ENCODE assay signal across 9 cellular contexts in the genomic region with DNA sequence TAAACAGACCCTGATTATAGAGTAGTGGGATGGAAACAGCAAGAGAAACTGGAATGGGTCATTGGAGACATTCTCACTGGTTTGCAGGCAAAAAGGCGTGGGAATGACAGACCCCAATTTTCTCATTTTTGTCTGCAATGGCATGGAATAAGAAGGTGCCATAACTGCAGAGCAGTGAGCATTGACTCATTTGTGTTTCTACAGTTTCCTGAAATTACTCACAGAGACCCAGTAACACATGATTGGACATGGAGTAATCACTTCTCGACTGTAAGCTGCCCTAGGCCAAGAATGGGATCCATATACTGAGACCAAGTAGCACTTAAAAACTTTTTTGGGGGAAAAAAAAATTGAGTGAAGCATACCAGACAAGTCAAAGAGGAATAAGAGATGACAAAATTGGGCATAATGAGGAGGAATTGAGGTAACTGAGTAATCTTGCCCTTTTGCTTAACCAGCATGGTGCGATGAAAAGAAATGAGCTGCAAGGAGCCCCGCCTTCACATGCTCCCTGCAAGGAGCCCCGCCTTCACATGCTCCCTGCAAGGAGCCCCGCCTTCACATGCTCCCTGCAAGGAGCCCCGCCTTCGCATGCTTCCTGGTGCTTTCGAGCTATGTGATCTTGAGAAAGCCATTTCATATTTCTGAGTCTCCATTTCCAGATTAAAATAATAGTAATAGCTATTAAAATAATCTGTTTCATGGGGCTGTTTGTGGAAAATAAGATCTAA. TPM values are rescaled to one million over a fixed set of nuclear protein-coding genes. Genes with fewer than 3 reads are reported as not detected.
DNase-seq lines count a peak whose midpoint lies in the region; ATAC-seq, FAIRE-seq and TF ChIP-seq lines count a peak whose summit lies in the region.
"Had no signal": no experiment of that assay in that cellular context is flagged by ENCODE, and none has a peak within 500 bp of the region (broad histone marks: within the 10 kb centered on the region; RNA-seq: fewer than 3 reads in every experiment).

No MANE protein-coding gene starts in this region.

- FAIRE-seq in D721Med (lab: Jason Lieb, UNC): no peak

- peaks cover 5% of the 10 kb centered on the region; the same call in 1 of the 2 replicates for H3K36me3 ChIP-seq in RWPE2 (ENCODE audit: low read depth)
- no peaks in the 10 kb centered on the region for H3K36me3 ChIP-seq in mammary epithelial cell (ENCODE audit: insufficient read depth, low read length)
- peaks cover 2% of the 10 kb centered on the region for H3K36me3 ChIP-seq in MG63

- H3K4me1 ChIP-seq in RWPE2 (ENCODE audit: insufficient read depth, poor library complexity, severe bottlenecking): peaks cover 22% of the 10 kb centered on the region
- peaks cover 29% of the 10 kb centered on the region for H3K4me1 ChIP-seq in mammary epithelial cell (ENCODE audit: insufficient read depth, low read length)

- TF ChIP-seq CTCF in RWPE2 (IDR thresholded peaks at IDR 0.05; ENCODE audit: poor library complexity, severe bottlenecking) (no peak), mammary epithelial cell (conservative IDR thresholded peaks at IDR 0.05 in 1 of 2, IDR thresholded peaks at IDR 0.05 in 1 of 2; ENCODE audit: extremely low read depth in 1 of 2, insufficient read depth in 1 of 2, low read depth in 1 of 2, low read length in 2 of 2) (no peak), D721Med (IDR thresholded peaks at IDR 0.05; ENCODE audit: insufficient read depth, missing control alignments) (no peak)

- H2AFZ ChIP-seq in mammary epithelial cell (ENCODE audit: low read depth, low read length): peak overlapping the region; percentile 35

- intact Hi-C loops in mammary epithelial cell (cut with micrococcal nuclease): loop anchor here (1.0 kb wide), 3 partner anchors 10 to 38 kb away; no protein-coding TSS in a partner anchor

- CTCF ChIA-PET in mammary epithelial cell (lab: Charles Lee; ENCODE audit: low non-redundant PET): interaction anchor here (0.6 kb wide), 1 partner anchor 10 kb away, joined by 4 read pairs; no protein-coding TSS in a partner anchor

- no peak for DNase-seq in RWPE2 (ENCODE audit: low spot score)
- peak; percentile 80 for DNase-seq in mammary epithelial cell
- peak; percentile 52 to 53 for DNase-seq in stimulated activated CD4-positive, alpha-beta T cell treated with anti-CD3 and anti-CD28 coated beads, Interleukin-2, amount 100 ng/mL, for 24 hours
- no peak for DNase-seq in MG63
- DNase-seq in D721Med (ENCODE audit: insufficient read length, low spot score): no peak

- H3K27me3 ChIP-seq in RWPE2 (ENCODE audit: insufficient read depth, poor library complexity, severe bottlenecking) (no peaks in the 10 kb centered on the region), mammary epithelial cell (ENCODE audit: insufficient read depth, low read length) (no peaks in the 10 kb centered on the region), MG63 (no peaks in the 10 kb centered on the region)

- peak overlapping the region; percentile 90 for H3K27ac ChIP-seq in RWPE2 (ENCODE audit: poor library complexity, severe bottlenecking)
- H3K27ac ChIP-seq in mammary epithelial cell (ENCODE audit: insufficient read depth, low read depth, low read length): peak overlapping the region; percentile 96

- no TSS peak for BruUV-seq in mammary epithelial cell (replicated peaks; lab: Mats Ljungman, UMichigan)

- H3K9ac ChIP-seq in mammary epithelial cell (ENCODE audit: insufficient read depth, low read length): peak overlapping the region; percentile 54

- ATAC-seq in GM21723 (IDR thresholded peaks at IDR 0.05; ENCODE audit: unreplicated experiment) (peak; percentile 61), RWPE2 (ENCODE audit: low read depth) (peak; percentile 74), HG02970 (IDR thresholded peaks at IDR 0.05; ENCODE audit: low FRiP score, unreplicated experiment) (no peak), GM21737 (IDR thresholded peaks at IDR 0.05; ENCODE audit: unreplicated experiment) (no peak)

- peaks cover 6% of the 10 kb centered on the region for H3K79me2 ChIP-seq in mammary epithelial cell (ENCODE audit: insufficient read depth, low read length)

- H3K9me3 ChIP-seq in RWPE2 (ENCODE audit: severe bottlenecking) (no peaks in the 10 kb centered on the region), mammary epithelial cell (replicated peaks; ENCODE audit: insufficient read depth, low read length) (no peaks in the 10 kb centered on the region), MG63 (no peaks in the 10 kb centered on the region)

- WGBS in mammary epithelial cell (ENCODE audit: low coverage, missing lambda C conversion rate): 18% methylated on average over 6 of the region's 9 CpGs

- peak overlapping the region; percentile 50 for H3K4me2 ChIP-seq in mammary epithelial cell (ENCODE audit: insufficient read depth, low read depth, low read length)

- H4K20me1 ChIP-seq in mammary epithelial cell (ENCODE audit: insufficient read depth, low read length): no peaks in the 10 kb centered on the region

- in situ Hi-C loops in mammary epithelial cell (cut with MboI; ENCODE audit: low sequenced_read_pairs in 2 of 2): no loop called here

- no peak overlapping the region for H3K4me3 ChIP-seq in RWPE2 (ENCODE audit: severe bottlenecking)
- peak overlapping the region; percentile 13 to 21 (median 15) for H3K4me3 ChIP-seq in mammary epithelial cell (replicated peaks in 1 of 3; ENCODE audit: insufficient read depth in 1 of 3, low read depth in 2 of 3, low read length in 3 of 3)
- H3K4me3 ChIP-seq in MG63: no peak overlapping the region
- H3K4me3 ChIP-seq: lung had no signal

- dilution Hi-C loops in mammary epithelial cell (cut with HindIII; ENCODE audit: low sequenced_read_pairs): no loop called here

RNA-seq across cellular contexts. Expression of gene NHSL1, which starts 44.2 kb away (rescaled TPM):
- 10 to 100 TPM; 28.3 to 34.7 TPM for total RNA-seq in mammary epithelial cell
- polyA plus RNA-seq in mammary epithelial cell: 17.8 TPM
- 114 TPM for polyA minus RNA-seq in mammary epithelial cell
- total RNA-seq in MG63 (2014; rRNA removed; shearing (Covaris generic); ENCODE audit: low replicate concordance): 1.3 and 8.7 TPM in 2 replicates

RNA-seq across cellular contexts. Expression of gene HEBP2, which starts 51.1 kb away (rescaled TPM):
- total RNA-seq in mammary epithelial cell: 10 to 100 TPM; 63.8 to 99.1 TPM
- polyA plus RNA-seq in mammary epithelial cell: 19.3 TPM
- 1.8 TPM for polyA minus RNA-seq in mammary epithelial cell
- 40.8 and 76.0 TPM in 2 replicates for total RNA-seq in MG63 (2014; rRNA removed; shearing (Covaris generic); ENCODE audit: low replicate concordance)

Comparison
In these comparisons a context has a peak if more than half of its experiments do, and no peak if none do; other contexts are left out.
1. ATAC-seq: peak in GM21723 (single experiment) and RWPE2 (single experiment); none in HG02970 (single experiment) and GM21737 (single experiment).
2. DNase-seq: peak in mammary epithelial cell (single experiment) and stimulated activated CD4-positive, alpha-beta T cell treated with anti-CD3 and anti-CD28 coated beads, Interleukin-2, amount 100 ng/mL, for 24 hours (2 of 2); none in RWPE2 (single experiment), MG63 (single experiment) and D721Med (single experiment).
3. H3K4me3 ChIP-seq: peak in mammary epithelial cell (3 of 3); none in RWPE2 (single experiment) and MG63 (single experiment).